In genomic region chr7:27155816-27156507, GRCh38 we compare ENCODE assay signal across 1 cellular context.
TF ChIP-seq lines count a peak whose summit lies in the region.

No MANE protein-coding gene starts in this region.

TF ChIP-seq in neural cell, 6 proteins besides CTCF, POLR2A, EP300 and RAD21:
- TF ChIP-seq EZH2 (IDR thresholded peaks at IDR 0.05; ENCODE audit: borderline replicate concordance, insufficient read depth, low read length, poor library complexity, severe bottlenecking): peak; percentile 55
- TF ChIP-seq TAF1 (IDR thresholded peaks at IDR 0.05; ENCODE audit: low read depth): no peak
